In genomic region chr3:9912294-9912935, GRCh38 we compare ENCODE assay signal across 1 cellular context.
A peak's percentile ranks its signal among the peaks of the same experiment; 100 is the strongest.
TF ChIP-seq lines count a peak whose summit lies in the region.

No MANE protein-coding gene starts in this region.

TF ChIP-seq in K562, 482 proteins besides CTCF, POLR2A, EP300 and RAD21 (continued from another document and continues in another):
- TF ChIP-seq, protein P1, sequence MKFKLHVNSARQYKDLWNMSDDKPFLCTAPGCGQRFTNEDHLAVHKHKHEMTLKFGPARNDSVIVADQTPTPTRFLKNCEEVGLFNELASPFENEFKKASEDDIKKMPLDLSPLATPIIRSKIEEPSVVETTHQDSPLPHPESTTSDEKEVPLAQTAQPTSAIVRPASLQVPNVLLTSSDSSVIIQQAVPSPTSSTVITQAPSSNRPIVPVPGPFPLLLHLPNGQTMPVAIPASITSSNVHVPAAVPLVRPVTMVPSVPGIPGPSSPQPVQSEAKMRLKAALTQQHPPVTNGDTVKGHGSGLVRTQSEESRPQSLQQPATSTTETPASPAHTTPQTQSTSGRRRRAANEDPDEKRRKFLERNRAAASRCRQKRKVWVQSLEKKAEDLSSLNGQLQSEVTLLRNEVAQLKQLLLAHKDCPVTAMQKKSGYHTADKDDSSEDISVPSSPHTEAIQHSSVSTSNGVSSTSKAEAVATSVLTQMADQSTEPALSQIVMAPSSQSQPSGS (CRISPR knock-in tag; IDR thresholded peaks at IDR 0.05), result no peak
- TF ChIP-seq ZNF124 (CRISPR knock-in tag; IDR thresholded peaks at IDR 0.05) (no peak), NFATC3 (IDR thresholded peaks at IDR 0.05) (no peak), NELFE (IDR thresholded peaks at IDR 0.05; ENCODE audit: insufficient read depth, insufficient read length) (no peak), ZNF778 (CRISPR knock-in tag; IDR thresholded peaks at IDR 0.05) (no peak), GMEB1 (CRISPR knock-in tag; IDR thresholded peaks at IDR 0.05) (no peak), XRCC5 (IDR thresholded peaks at IDR 0.05; ENCODE audit: low read depth, low read length) (no peak), HDAC6 (IDR thresholded peaks at IDR 0.05; ENCODE audit: low read depth, low read length) (no peak), TAF15 (IDR thresholded peaks at IDR 0.05; ENCODE audit: low read depth, low read length) (no peak), PCBP2 (IDR thresholded peaks at IDR 0.05; ENCODE audit: low read depth, low read length, poor library complexity, severe bottlenecking) (no peak), CBX2 (IDR thresholded peaks at IDR 0.05; ENCODE audit: insufficient read depth, low read length, poor library complexity, severe bottlenecking) (no peak), KAT8 (IDR thresholded peaks at IDR 0.05; ENCODE audit: low read depth) (no peak), FIP1L1 (IDR thresholded peaks at IDR 0.05; ENCODE audit: low read depth, low read length, poor library complexity, severe bottlenecking) (no peak), ZNF282 (CRISPR knock-in tag; IDR thresholded peaks at IDR 0.05) (no peak), SMAD2 (IDR thresholded peaks at IDR 0.05; ENCODE audit: low read depth, low read length) (no peak), PTTG1 (tag; IDR thresholded peaks at IDR 0.05; ENCODE audit: low read depth) (no peak), BRD9 (IDR thresholded peaks at IDR 0.05; ENCODE audit: low read depth, partially characterized antibody) (no peak), NFRKB (IDR thresholded peaks at IDR 0.05; ENCODE audit: low read depth) (no peak), ZNF318 (IDR thresholded peaks at IDR 0.05; ENCODE audit: borderline replicate concordance in 1 of 2, low read depth in 1 of 2) (peak in 1 of 2 experiments; percentile 26; a peak in 1 of 4 replicates), KDM2B (CRISPR knock-in tag; IDR thresholded peaks at IDR 0.05) (no peak), ETS2 (tag; IDR thresholded peaks at IDR 0.05; ENCODE audit: borderline replicate concordance, poor library complexity, severe bottlenecking) (no peak), TGIF2 (CRISPR knock-in tag; IDR thresholded peaks at IDR 0.05) (no peak), ZNF584 (CRISPR knock-in tag; IDR thresholded peaks at IDR 0.05; ENCODE audit: low read depth) (no peak), RBM22 (IDR thresholded peaks at IDR 0.05; ENCODE audit: low read depth, low read length, poor library complexity, severe bottlenecking) (no peak), ZNF212 (CRISPR knock-in tag; IDR thresholded peaks at IDR 0.05) (no peak), TSC22D4 (tag; IDR thresholded peaks at IDR 0.05) (no peak), ELF1 (tag; IDR thresholded peaks at IDR 0.05) (no peak), FOXK1 (CRISPR knock-in tag; IDR thresholded peaks at IDR 0.05; ENCODE audit: borderline replicate concordance) (no peak), KLF6 (CRISPR knock-in tag; IDR thresholded peaks at IDR 0.05; ENCODE audit: borderline replicate concordance) (no peak), FOS (IDR thresholded peaks at IDR 0.05; ENCODE audit: extremely low read depth, insufficient read length) (no peak), ERF (CRISPR knock-in tag; IDR thresholded peaks at IDR 0.05) (no peak), RBM15 (IDR thresholded peaks at IDR 0.05; ENCODE audit: insufficient read depth, low read length) (no peak), RNF2 (IDR thresholded peaks at IDR 0.05) (no peak), SLC30A9 (CRISPR knock-in tag; IDR thresholded peaks at IDR 0.05) (no peak), CREB1 (IDR thresholded peaks at IDR 0.05) (no peak), CREB1 (CRISPR knock-in tag; IDR thresholded peaks at IDR 0.05) (no peak), RAD51 (IDR thresholded peaks at IDR 0.05; ENCODE audit: borderline replicate concordance, low read depth) (no peak), BRF1 (IDR thresholded peaks at IDR 0.05; ENCODE audit: borderline replicate concordance, extremely low read depth, insufficient read length) (no peak), KHSRP (IDR thresholded peaks at IDR 0.05) (no peak), HNRNPUL1 (IDR thresholded peaks at IDR 0.05; ENCODE audit: low read length) (no peak), ZNF146 (CRISPR knock-in tag; IDR thresholded peaks at IDR 0.05; ENCODE audit: unreplicated experiment) (no peak), TEAD2 (tag; IDR thresholded peaks at IDR 0.05) (no peak), ASH1L (IDR thresholded peaks at IDR 0.05; ENCODE audit: borderline replicate concordance, low read depth, partially characterized antibody) (no peak), HDAC2 (IDR thresholded peaks at IDR 0.05) (peak; percentile 25; the same call in 1 of the 2 replicates), ZNF644 (tag; IDR thresholded peaks at IDR 0.05; ENCODE audit: low read depth) (no peak), ZNF324 (CRISPR knock-in tag; IDR thresholded peaks at IDR 0.05) (no peak), ATF3 (IDR thresholded peaks at IDR 0.05) (peak; percentile 26; the same call in 1 of the 2 replicates), ATF3 (CRISPR knock-in tag; conservative IDR thresholded peaks at IDR 0.05) (no peak), SRSF7 (optimal IDR thresholded peaks at IDR 0.05; ENCODE audit: low read depth, low read length) (no peak), MNT (conservative IDR thresholded peaks at IDR 0.05) (peak in 1 of 2 experiments; percentile 48; a peak in 1 of 4 replicates), EHMT2 (IDR thresholded peaks at IDR 0.05) (no peak), TCF7 (IDR thresholded peaks at IDR 0.05; ENCODE audit: borderline replicate concordance) (no peak), RBBP5 (IDR thresholded peaks at IDR 0.05; ENCODE audit: borderline replicate concordance, insufficient read depth, low read length, poor library complexity, severe bottlenecking) (peak; percentile 4), WHSC1 (IDR thresholded peaks at IDR 0.05; ENCODE audit: low read length) (no peak), ZEB2 (IDR thresholded peaks at IDR 0.05) (peak; percentile 61)
- TF ChIP-seq, protein P2, sequence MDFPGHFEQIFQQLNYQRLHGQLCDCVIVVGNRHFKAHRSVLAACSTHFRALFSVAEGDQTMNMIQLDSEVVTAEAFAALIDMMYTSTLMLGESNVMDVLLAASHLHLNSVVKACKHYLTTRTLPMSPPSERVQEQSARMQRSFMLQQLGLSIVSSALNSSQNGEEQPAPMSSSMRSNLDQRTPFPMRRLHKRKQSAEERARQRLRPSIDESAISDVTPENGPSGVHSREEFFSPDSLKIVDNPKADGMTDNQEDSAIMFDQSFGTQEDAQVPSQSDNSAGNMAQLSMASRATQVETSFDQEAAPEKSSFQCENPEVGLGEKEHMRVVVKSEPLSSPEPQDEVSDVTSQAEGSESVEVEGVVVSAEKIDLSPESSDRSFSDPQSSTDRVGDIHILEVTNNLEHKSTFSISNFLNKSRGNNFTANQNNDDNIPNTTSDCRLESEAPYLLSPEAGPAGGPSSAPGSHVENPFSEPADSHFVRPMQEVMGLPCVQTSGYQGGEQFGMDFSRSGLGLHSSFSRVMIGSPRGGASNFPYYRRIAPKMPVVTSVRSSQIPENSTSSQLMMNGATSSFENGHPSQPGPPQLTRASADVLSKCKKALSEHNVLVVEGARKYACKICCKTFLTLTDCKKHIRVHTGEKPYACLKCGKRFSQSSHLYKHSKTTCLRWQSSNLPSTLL (IDR thresholded peaks at IDR 0.05), result peak; percentile 67; the same call in 1 of the 2 replicates
